ENCODE assay signal across 29 cellular contexts in the genomic region with DNA sequence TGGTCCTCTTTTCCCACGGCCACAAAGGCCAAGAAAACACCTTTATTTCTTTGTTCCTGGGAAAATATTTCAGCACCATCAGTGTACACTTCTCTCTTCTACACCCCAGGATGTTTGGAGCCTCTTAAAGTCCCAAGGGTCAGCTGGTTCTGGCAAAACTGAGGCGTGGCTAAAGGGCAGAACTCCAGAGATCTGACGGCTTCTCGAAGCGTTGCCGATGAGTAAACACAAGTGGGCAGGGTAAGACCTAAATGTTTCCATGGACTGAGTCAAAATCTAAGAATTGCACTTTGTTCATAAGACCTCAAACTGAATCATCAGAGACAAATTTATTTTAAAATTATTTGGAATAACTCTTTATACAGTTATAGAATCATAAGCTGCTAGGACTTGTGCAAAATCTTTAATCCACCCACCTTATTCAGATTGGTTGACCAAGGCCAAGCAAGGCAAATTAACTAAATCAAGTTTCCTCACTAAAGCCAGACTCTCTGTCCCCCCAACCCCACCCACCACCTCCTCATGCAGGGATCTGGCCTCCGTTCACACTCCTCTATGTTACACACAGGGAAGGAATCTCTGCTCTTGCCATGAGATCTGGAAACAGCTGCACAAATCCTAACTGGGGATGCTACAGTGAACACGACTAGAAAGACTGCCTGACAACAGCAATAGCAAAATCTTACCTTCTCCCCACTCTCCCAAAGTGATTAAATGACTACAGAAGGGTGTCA.
DNase-seq lines count a peak whose midpoint lies in the region; ATAC-seq and TF ChIP-seq lines count a peak whose summit lies in the region.
"Had no signal": no experiment of that assay in that cellular context is flagged by ENCODE, and none has a peak within 500 bp of the region (broad histone marks: within the 10 kb centered on the region; RNA-seq: fewer than 3 reads in every experiment).

No MANE protein-coding gene starts in this region.

- H3K4me1 Mint-ChIP-seq in T-helper 2 cell treated with Interferon-gamma antibody and Interleukin-4, amounts not matched to agents 5 μg/mL and 100 μg/mL, for 36 hours (ENCODE audit: low read depth) = no peaks in the 10 kb centered on the region
- H3K4me1 Mint-ChIP-seq: activated B cell treated with CpG ODN at 0.5 μM for 24 hours had no signal

- TF ChIP-seq POLR2A in gastroesophageal sphincter (IDR thresholded peaks at IDR 0.05) (no peak), upper lobe of left lung (IDR thresholded peaks at IDR 0.05) (no peak)

- H3K36me3 ChIP-seq in gastroesophageal sphincter = no peaks in the 10 kb centered on the region
- H3K36me3 ChIP-seq in upper lobe of left lung = no peaks in the 10 kb centered on the region
- H3K36me3 ChIP-seq: gastrocnemius medialis, neutrophil, spleen, upper lobe of right lung had no signal

- no peak overlapping the region for H3K27ac Mint-ChIP-seq in T-helper 2 cell treated with Interferon-gamma antibody and Interleukin-4, amounts not matched to agents 5 μg/mL and 100 μg/mL, for 36 hours
- H3K27ac Mint-ChIP-seq: activated B cell treated with CpG ODN at 0.5 μM for 24 hours; activated naive CD8-positive, alpha-beta T cell; CD8-positive, alpha-beta T cell; HFFc6; stimulated activated naive CD8-positive, alpha-beta T cell treated with anti-CD3 and anti-CD28 coated beads, Interleukin-15, Interleukin-2, amounts not matched to agents 100 ng/mL and 50 ng/mL, for 24 hours had no signal

- H3K27me3 ChIP-seq in gastroesophageal sphincter (no peaks in the 10 kb centered on the region), upper lobe of left lung (no peaks in the 10 kb centered on the region)
- H3K27me3 ChIP-seq: gastrocnemius medialis, neutrophil, upper lobe of right lung had no signal

- peak; percentile 12 for ATAC-seq in Right ventricle myocardium superior (ENCODE audit: poor library complexity)
- ATAC-seq in Right ventricle myocardium inferior = no peak
- peak; percentile 74 for ATAC-seq in gastroesophageal sphincter
- peak; percentile 47 to 85 for ATAC-seq in upper lobe of left lung (ENCODE audit: low FRiP score in 2 of 2)
- ATAC-seq: CD8-positive, alpha-beta T cell had no signal

- WGBS in gastroesophageal sphincter (ENCODE audit: low coverage in 1 of 2), 2 donors = 29 to 32% methylated on average over 7 to 8 of the region's 8 CpGs
- 43 to 53% methylated on average over 8 of the region's 8 CpGs for WGBS in upper lobe of left lung, 2 donors

- no peaks in the 10 kb centered on the region for H3K9me3 Mint-ChIP-seq in T-helper 2 cell treated with Interferon-gamma antibody and Interleukin-4, amounts not matched to agents 5 μg/mL and 100 μg/mL, for 36 hours
- H3K9me3 Mint-ChIP-seq: activated B cell treated with CpG ODN at 0.5 μM for 24 hours; CD8-positive, alpha-beta T cell; stimulated activated naive CD8-positive, alpha-beta T cell treated with anti-CD3 and anti-CD28 coated beads, Interleukin-15, Interleukin-2, amounts not matched to agents 100 ng/mL and 50 ng/mL, for 24 hours had no signal

- intact Hi-C loops in Right ventricle myocardium superior (cut with DNase I) = no loop called here
- intact Hi-C loops in Right ventricle myocardium inferior (cut with DNase I) = no loop called here
- intact Hi-C loops in posterior vena cava (cut with DNase I) = no loop called here

- H3K27me3 Mint-ChIP-seq in T-helper 2 cell treated with Interferon-gamma antibody and Interleukin-4, amounts not matched to agents 5 μg/mL and 100 μg/mL, for 36 hours (ENCODE audit: low read depth) = no peaks in the 10 kb centered on the region
- H3K27me3 Mint-ChIP-seq: activated B cell treated with CpG ODN at 0.5 μM for 24 hours; stimulated activated naive CD8-positive, alpha-beta T cell treated with anti-CD3 and anti-CD28 coated beads, Interleukin-15, Interleukin-2, amounts not matched to agents 100 ng/mL and 50 ng/mL, for 24 hours had no signal

- no peak overlapping the region for H3K4me3 Mint-ChIP-seq in T-helper 2 cell treated with Interferon-gamma antibody and Interleukin-4, amounts not matched to agents 5 μg/mL and 100 μg/mL, for 36 hours
- H3K4me3 Mint-ChIP-seq: activated B cell treated with CpG ODN at 0.5 μM for 24 hours; activated naive CD8-positive, alpha-beta T cell; CD8-positive, alpha-beta T cell; HFFc6; stimulated activated naive CD8-positive, alpha-beta T cell treated with anti-CD3 and anti-CD28 coated beads, Interleukin-15, Interleukin-2, amounts not matched to agents 100 ng/mL and 50 ng/mL, for 24 hours had no signal

- no peak for DNase-seq in Right ventricle myocardium superior
- DNase-seq in Right ventricle myocardium inferior (ENCODE audit: missing footprints) = no peak
- DNase-seq in posterior vena cava (ENCODE audit: low spot score) = peak; percentile 87
- no peak for DNase-seq in upper lobe of left lung
- no peak for DNase-seq in effector CD4-positive, alpha-beta T cell
- no peak for DNase-seq in T-helper 2 cell treated with Interferon-gamma antibody and Interleukin-4, amounts not matched to agents 5 μg/mL and 100 μg/mL, for 36 hours (ENCODE audit: low spot score)
- DNase-seq in NCI-H2196 (lab: John Stamatoyannopoulos, UW; ENCODE audit: unreplicated experiment) = no peak
- DNase-seq: activated B cell treated with CpG ODN at 0.5 μM for 24 hours; activated CD8-positive, alpha-beta memory T cell treated with anti-CD3 and anti-CD28 coated beads, Interleukin-2, amount 50 U/mL, for 48 hours; CD8-positive, alpha-beta T cell; DMS 273 treated with DMSO at 0.1 percent for 48 hours; effector memory CD4-positive, alpha-beta T cell; erythroblast; HFFc6; IMR-90; islet precursor cell; NCI-H1105; NCI-H2029; NCI-H446 treated with DMSO at 0.1 percent for 48 hours; OCI-M1; stimulated activated CD4-positive, alpha-beta T cell treated with anti-CD3 and anti-CD28 coated beads, Interleukin-4, amount 100 ng/mL, for 1 hour; T1000; upper lobe of right lung had no signal

- TF ChIP-seq EP300 in gastroesophageal sphincter (IDR thresholded peaks at IDR 0.05) (no peak), upper lobe of left lung (IDR thresholded peaks at IDR 0.05) (no peak)

- no peak for TF ChIP-seq CTCF in gastroesophageal sphincter (IDR thresholded peaks at IDR 0.05)
- no peak for TF ChIP-seq CTCF in upper lobe of left lung (IDR thresholded peaks at IDR 0.05)

- no peaks in the 10 kb centered on the region for H3K36me3 Mint-ChIP-seq in T-helper 2 cell treated with Interferon-gamma antibody and Interleukin-4, amounts not matched to agents 5 μg/mL and 100 μg/mL, for 36 hours (ENCODE audit: low read depth)
- H3K36me3 Mint-ChIP-seq: activated naive CD8-positive, alpha-beta T cell; CD8-positive, alpha-beta T cell had no signal

- H3K4me1 ChIP-seq in gastroesophageal sphincter = peaks cover 0 to 8% (median 0%) of the 10 kb centered on the region in 3 donors
- peaks cover 0 to 5% (median 1%) of the 10 kb centered on the region in 4 donors for H3K4me1 ChIP-seq in upper lobe of left lung
- H3K4me1 ChIP-seq: gastrocnemius medialis, spleen, upper lobe of right lung had no signal

- peak overlapping the region in 3 of 4 donors; percentile 17 to 47 (median 44) for H3K27ac ChIP-seq in gastroesophageal sphincter
- no peak overlapping the region for H3K27ac ChIP-seq in upper lobe of left lung
- H3K27ac ChIP-seq: gastrocnemius medialis, neutrophil, upper lobe of right lung had no signal

- H3K9me3 ChIP-seq in gastroesophageal sphincter = no peaks in the 10 kb centered on the region
- H3K9me3 ChIP-seq in upper lobe of left lung = no peaks in the 10 kb centered on the region
- H3K9me3 ChIP-seq: gastrocnemius medialis, neutrophil, upper lobe of right lung had no signal

- H3K4me3 ChIP-seq in gastroesophageal sphincter = no peak overlapping the region
- H3K4me3 ChIP-seq in upper lobe of left lung = no peak overlapping the region
- H3K4me3 ChIP-seq: gastrocnemius medialis, spleen, upper lobe of right lung had no signal

Comparison
In these comparisons a context has a peak if more than half of its experiments do, and no peak if none do; other contexts are left out.
1. H3K27ac ChIP-seq: peak in gastroesophageal sphincter (3 of 4); none in upper lobe of left lung (0 of 4).